ENCODE assay signal across 22 cellular contexts in genomic region chr3:44504566-44504965, GRCh38.
"Had no signal": no experiment of that assay in that cellular context is flagged by ENCODE, and none has a peak within 500 bp of the region (broad histone marks: within the 10 kb centered on the region; RNA-seq: fewer than 3 reads in every experiment).

No MANE protein-coding gene starts in this region.

- DNase-seq: colonic mucosa; cortex of kidney; dermis blood vessel endothelial cell; dorsolateral prefrontal cortex; effector CD4-positive, alpha-beta T cell; effector CD8-positive, alpha-beta T cell; effector memory CD4-positive, alpha-beta T cell; effector memory CD8-positive, alpha-beta T cell; endodermal cell; erythroblast; esophagus squamous epithelium; foreskin fibroblast; foreskin keratinocyte; foreskin melanocyte; gastrocnemius medialis; glutamatergic neuron; head of caudate nucleus; heart left ventricle; heart right ventricle had no signal

- H3K4me3 Mint-ChIP-seq: dendritic cell treated with granulocyte-macrophage colony-stimulating factor and Interleukin-4, amounts not matched to agents 40 ng/mL and 50 ng/mL, for 4 days; effector memory CD8-positive, alpha-beta T cell; endodermal cell had no signal

- H3K27ac Mint-ChIP-seq: dendritic cell treated with granulocyte-macrophage colony-stimulating factor and Interleukin-4, amounts not matched to agents 40 ng/mL and 50 ng/mL, for 4 days; effector memory CD8-positive, alpha-beta T cell; endodermal cell had no signal

- H3K27me3 Mint-ChIP-seq: dendritic cell treated with granulocyte-macrophage colony-stimulating factor and Interleukin-4, amounts not matched to agents 40 ng/mL and 50 ng/mL, for 4 days; effector memory CD8-positive, alpha-beta T cell had no signal

- ATAC-seq: effector memory CD8-positive, alpha-beta T cell; esophagus mucosa; foreskin keratinocyte; gastrocnemius medialis; gastroesophageal sphincter; heart left ventricle; heart right ventricle had no signal
